ENCODE assay signal across 1 cellular context in genomic region chr14:104576607-104577332, GRCh38.
A peak's percentile ranks its signal among the peaks of the same experiment; 100 is the strongest.
TF ChIP-seq lines count a peak whose summit lies in the region.

No MANE protein-coding gene starts in this region.

TF ChIP-seq in WTC11, 78 proteins besides CTCF, POLR2A, EP300 and RAD21 (continued from another document):
- no peak for TF ChIP-seq AR (CRISPR knock-in tag; IDR thresholded peaks at IDR 0.05)
- TF ChIP-seq, protein P1, sequence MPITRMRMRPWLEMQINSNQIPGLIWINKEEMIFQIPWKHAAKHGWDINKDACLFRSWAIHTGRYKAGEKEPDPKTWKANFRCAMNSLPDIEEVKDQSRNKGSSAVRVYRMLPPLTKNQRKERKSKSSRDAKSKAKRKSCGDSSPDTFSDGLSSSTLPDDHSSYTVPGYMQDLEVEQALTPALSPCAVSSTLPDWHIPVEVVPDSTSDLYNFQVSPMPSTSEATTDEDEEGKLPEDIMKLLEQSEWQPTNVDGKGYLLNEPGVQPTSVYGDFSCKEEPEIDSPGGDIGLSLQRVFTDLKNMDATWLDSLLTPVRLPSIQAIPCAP (CRISPR knock-in tag; IDR thresholded peaks at IDR 0.05) = peak; percentile 25; the same call in 1 of the 2 replicates
- TF ChIP-seq, protein P2, sequence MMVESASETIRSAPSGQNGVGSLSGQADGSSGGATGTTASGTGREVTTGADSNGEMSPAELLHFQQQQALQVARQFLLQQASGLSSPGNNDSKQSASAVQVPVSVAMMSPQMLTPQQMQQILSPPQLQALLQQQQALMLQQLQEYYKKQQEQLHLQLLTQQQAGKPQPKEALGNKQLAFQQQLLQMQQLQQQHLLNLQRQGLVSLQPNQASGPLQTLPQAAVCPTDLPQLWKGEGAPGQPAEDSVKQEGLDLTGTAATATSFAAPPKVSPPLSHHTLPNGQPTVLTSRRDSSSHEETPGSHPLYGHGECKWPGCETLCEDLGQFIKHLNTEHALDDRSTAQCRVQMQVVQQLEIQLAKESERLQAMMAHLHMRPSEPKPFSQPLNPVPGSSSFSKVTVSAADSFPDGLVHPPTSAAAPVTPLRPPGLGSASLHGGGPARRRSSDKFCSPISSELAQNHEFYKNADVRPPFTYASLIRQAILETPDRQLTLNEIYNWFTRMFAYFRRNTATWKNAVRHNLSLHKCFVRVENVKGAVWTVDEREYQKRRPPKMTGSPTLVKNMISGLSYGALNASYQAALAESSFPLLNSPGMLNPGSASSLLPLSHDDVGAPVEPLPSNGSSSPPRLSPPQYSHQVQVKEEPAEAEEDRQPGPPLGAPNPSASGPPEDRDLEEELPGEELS (CRISPR knock-in tag; IDR thresholded peaks at IDR 0.05) = no peak
- no peak for TF ChIP-seq ZNF281 (CRISPR knock-in tag; IDR thresholded peaks at IDR 0.05)
TF ChIP-seq in WTC11: peak in this region for 1.
